In genomic region chr3:183447206-183448001, GRCh38 we compare ENCODE assay signal across 7 cellular contexts. TPM values are rescaled to one million over a fixed set of nuclear protein-coding genes. Genes with fewer than 3 reads are reported as not detected.
DNase-seq lines count a peak whose midpoint lies in the region; ATAC-seq and TF ChIP-seq lines count a peak whose summit lies in the region.

No MANE protein-coding gene starts in this region.

- POLR2A ChIA-PET in activated B cell treated with CpG ODN at 0.5 μM for 24 hours (lab: Charles Lee), result interaction anchor here (0.6 to 1.9 kb wide), 3 partner anchors 19 to 263 kb away, joined by 3 to 7 read pairs (median 3); partner anchors contain the start of gene MCF2L2

- H3K9me3 ChIP-seq in spleen, result peaks cover 0 to 27% (median 23%) of the 10 kb centered on the region in 8 donors

- peak overlapping the region; percentile 81 for H3K27ac Mint-ChIP-seq in activated B cell treated with CpG ODN at 0.5 μM for 24 hours
- peak overlapping the region; percentile 77 for H3K27ac Mint-ChIP-seq in central memory CD8-positive, alpha-beta T cell (ENCODE audit: low read depth)

- 0 to 1% (median 0%) methylated on average over 46 to 54 of the region's 54 CpGs for WGBS in spleen, 5 donors

- peaks cover 16% of the 10 kb centered on the region for H3K36me3 Mint-ChIP-seq in activated B cell treated with CpG ODN at 0.5 μM for 24 hours (ENCODE audit: low read depth)
- H3K36me3 Mint-ChIP-seq in central memory CD8-positive, alpha-beta T cell (ENCODE audit: insufficient read depth), result peaks cover 10% of the 10 kb centered on the region

- peak overlapping the region; percentile 95 for H3K4me3 Mint-ChIP-seq in activated B cell treated with CpG ODN at 0.5 μM for 24 hours
- peak overlapping the region; percentile 83 for H3K4me3 Mint-ChIP-seq in central memory CD8-positive, alpha-beta T cell

- intact Hi-C loops in activated B cell treated with CpG ODN at 0.5 μM for 24 hours (cut with micrococcal nuclease) (loop anchor here (1.0 to 2.0 kb wide), 3 partner anchors 11 to 188 kb away; partner anchors contain the start of genes KLHL24 and MCF2L2), spleen (cut with DNase I; ENCODE audit: low total_unique reads) (no loop called here)

- peaks cover 0 to 8% (median 2%) of the 10 kb centered on the region in 6 donors for H3K36me3 ChIP-seq in spleen

- no peaks in the 10 kb centered on the region for H3K27me3 ChIP-seq in spleen (replicated peaks in 1 of 7)

- DNase-seq in NCI-H226 (peak; percentile 45), activated B cell treated with CpG ODN at 0.5 μM for 24 hours (peak; percentile 68), islet precursor cell (peak; percentile 99), spleen (peak; percentile 92)
- DNase-seq in central memory CD8-positive, alpha-beta T cell (ENCODE audit: low spot score in 2 of 2), result peak; percentile 45 to 52

- peak overlapping the region; percentile 53 to 85 (median 78) for H3K27ac ChIP-seq in spleen

- H3K9me3 Mint-ChIP-seq in activated B cell treated with CpG ODN at 0.5 μM for 24 hours, result peaks cover 12% of the 10 kb centered on the region
- H3K9me3 Mint-ChIP-seq in central memory CD8-positive, alpha-beta T cell, result peaks cover 9% of the 10 kb centered on the region

- peak in 1 of 3 donors; percentile 78 for TF ChIP-seq POLR2A in spleen (IDR thresholded peaks at IDR 0.05)

- H3K27me3 Mint-ChIP-seq in activated B cell treated with CpG ODN at 0.5 μM for 24 hours, result no peaks in the 10 kb centered on the region
- no peaks in the 10 kb centered on the region for H3K27me3 Mint-ChIP-seq in central memory CD8-positive, alpha-beta T cell

- peaks cover 16% of the 10 kb centered on the region for H3K4me1 Mint-ChIP-seq in activated B cell treated with CpG ODN at 0.5 μM for 24 hours
- H3K4me1 Mint-ChIP-seq in central memory CD8-positive, alpha-beta T cell, result peaks cover 21% of the 10 kb centered on the region

- H3K4me3 ChIP-seq in spleen, result peak overlapping the region; percentile 48 to 94 (median 70)

- ATAC-seq in GM18511 (IDR thresholded peaks at IDR 0.05; ENCODE audit: unreplicated experiment) (peak; percentile 89), HG03135 (IDR thresholded peaks at IDR 0.05; ENCODE audit: unreplicated experiment) (peak; percentile 83), activated B cell treated with CpG ODN at 0.5 μM for 24 hours (ENCODE audit: low read depth) (peak; percentile 95)
- peak; percentile 87 for ATAC-seq in central memory CD8-positive, alpha-beta T cell (replicated peaks; ENCODE audit: extremely low read depth, poor library complexity, severe bottlenecking)

- TF ChIP-seq CTCF in activated B cell treated with CpG ODN at 0.5 μM for 24 hours (IDR thresholded peaks at IDR 0.05), result no peak
- peak in 3 of 11 experiments; percentile 8 to 12 (median 8) for TF ChIP-seq CTCF in spleen (IDR thresholded peaks at IDR 0.05 in 8 of 11, conservative IDR thresholded peaks at IDR 0.05 in 3 of 11)

- CTCF ChIA-PET in activated B cell treated with CpG ODN at 0.5 μM for 24 hours (lab: Charles Lee), result interaction anchor here (0.6 to 1.4 kb wide), 2 partner anchors 144 to 320 kb away, joined by 3 to 4 read pairs; no protein-coding TSS in a partner anchor

- peaks cover 4 to 32% (median 23%) of the 10 kb centered on the region in 6 donors for H3K4me1 ChIP-seq in spleen

RNA-seq across cellular contexts. Expression of gene MCF2L2, which starts 19.0 kb away (rescaled TPM):
- total RNA-seq in activated B cell treated with CpG ODN at 0.5 μM for 24 hours (1.8 and 2.4 TPM in 2 replicates), spleen (10 to 100 TPM; 13.3 to 37.7 (median 20.8) TPM)
- 1 to 10 TPM in 1 of 3 donors, under 1 TPM in 2; 0.46 to 1.8 (median 0.61) TPM for polyA plus RNA-seq in spleen

Comparison
In these comparisons a context has a peak if more than half of its experiments do, and no peak if none do; other contexts are left out.
1. Peak in every context shown above with its lines: DNase-seq, ATAC-seq, H3K4me3 ChIP-seq and H3K27ac ChIP-seq.
2. DNase-seq: peak in every context shown above with its lines; median percentile 99 in islet precursor cell; 92 in spleen; 68 in activated B cell treated with CpG ODN at 0.5 μM for 24 hours; 48 in central memory CD8-positive, alpha-beta T cell; 45 in NCI-H226.